Comparison of ENCODE assay signal across 8 cellular contexts in the genomic region with DNA sequence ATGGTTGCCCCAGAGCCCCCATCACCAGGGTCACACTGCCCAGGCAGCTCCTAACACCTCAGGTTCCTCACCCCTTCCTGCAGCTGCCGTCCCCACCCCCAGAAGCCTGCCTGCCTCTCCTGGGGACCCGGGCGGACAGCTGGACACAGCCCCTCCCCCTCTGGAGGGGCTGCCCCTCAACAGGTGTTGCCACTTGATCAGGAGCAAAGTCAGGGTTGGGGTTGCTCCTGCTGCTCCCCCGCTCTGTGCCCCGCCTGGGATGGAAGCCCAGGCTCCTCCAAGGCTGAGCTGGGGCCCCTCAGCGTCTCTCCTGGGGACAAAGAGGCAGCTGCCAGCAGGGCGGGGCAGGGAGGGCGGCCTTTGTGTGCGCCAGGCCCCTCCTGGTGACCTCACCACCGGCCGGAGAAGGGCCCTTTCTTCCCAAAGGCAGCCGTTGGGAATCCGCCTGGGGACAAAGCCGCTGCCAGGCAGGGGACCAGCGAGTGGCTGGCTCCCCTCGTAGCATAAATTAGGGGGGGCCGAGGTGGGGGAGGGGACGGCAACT. TPM values are rescaled to one million over a fixed set of nuclear protein-coding genes. Genes with fewer than 3 reads are reported as not detected.
A peak's percentile ranks its signal among the peaks of the same experiment; 100 is the strongest.
DNase-seq lines count a peak whose midpoint lies in the region; ATAC-seq and TF ChIP-seq lines count a peak whose summit lies in the region.

No MANE protein-coding gene starts in this region.

- DNase-seq in H7, result peak; percentile 98
- DNase-seq in RPMI7951 (ENCODE audit: low read depth), result peak; percentile 57
- DNase-seq in NCI-H1105 (lab: John Stamatoyannopoulos, UW), result no peak
- DNase-seq in stimulated activated naive CD4-positive, alpha-beta T cell (lab: John Stamatoyannopoulos, UW), result no peak
- DNase-seq in mesothelial cell of epicardium (ENCODE audit: low spot score in 2 of 2, unreplicated experiment in 2 of 2), result no peak

- H3K4me1 ChIP-seq in iPS-15b (ENCODE audit: control insufficient read depth, insufficient read depth, low read length) (peaks cover 12% of the 10 kb centered on the region), skeletal muscle satellite cell (ENCODE audit: control insufficient read depth, insufficient read depth, low read length) (peaks cover 61% of the 10 kb centered on the region)

- peak overlapping the region; percentile 43 for H3K4me2 ChIP-seq in skeletal muscle satellite cell (ENCODE audit: low read length)

- H3K27ac Mint-ChIP-seq in mesothelial cell of epicardium, result no peak overlapping the region

- peak overlapping the region; percentile 4; the same call in 1 of the 2 replicates for H3K4me3 ChIP-seq in H7 (ENCODE audit: insufficient read depth, low read depth, low read length)
- H3K4me3 ChIP-seq in iPS-15b (ENCODE audit: low read depth, low read length), result peak overlapping the region; percentile 53
- H3K4me3 ChIP-seq in skeletal muscle satellite cell (ENCODE audit: low read length), result peak overlapping the region; percentile 10

- H3K36me3 ChIP-seq in H7 (replicated peaks; ENCODE audit: control insufficient read depth, insufficient read depth, low read length) (no peaks in the 10 kb centered on the region), iPS-15b (ENCODE audit: control insufficient read depth, insufficient read depth, low read length) (peaks cover 4% of the 10 kb centered on the region), skeletal muscle satellite cell (ENCODE audit: insufficient read depth, low read length) (no peaks in the 10 kb centered on the region)

- ATAC-seq in GM21381 (IDR thresholded peaks at IDR 0.05; ENCODE audit: unreplicated experiment), result no peak

- H3K36me3 Mint-ChIP-seq in mesothelial cell of epicardium, result no peaks in the 10 kb centered on the region

- H3K9me3 ChIP-seq in iPS-15b (ENCODE audit: control insufficient read depth, insufficient read depth, low read length), result no peaks in the 10 kb centered on the region
- H3K9me3 ChIP-seq in skeletal muscle satellite cell (replicated peaks; ENCODE audit: low read length), result no peaks in the 10 kb centered on the region

- no peak for TF ChIP-seq CTCF in mesothelial cell of epicardium (IDR thresholded peaks at IDR 0.05; ENCODE audit: unreplicated experiment)

- peaks cover 11% of the 10 kb centered on the region for H3K4me1 Mint-ChIP-seq in mesothelial cell of epicardium

- no peaks in the 10 kb centered on the region for H3K9me3 Mint-ChIP-seq in mesothelial cell of epicardium

- H3K9ac ChIP-seq in iPS-15b (ENCODE audit: low read depth, low read length), result peak overlapping the region; percentile 81
- peak overlapping the region; percentile 57 for H3K9ac ChIP-seq in skeletal muscle satellite cell (ENCODE audit: low read depth, low read length)

- peaks cover 12% of the 10 kb centered on the region for H3K27me3 Mint-ChIP-seq in mesothelial cell of epicardium (ENCODE audit: low read depth)

- H3K4me3 Mint-ChIP-seq in mesothelial cell of epicardium, result no peak overlapping the region

- H3K27me3 ChIP-seq in H7 (ENCODE audit: control insufficient read depth, insufficient read depth, low read length) (no peaks in the 10 kb centered on the region; the same call in 1 of the 2 replicates), iPS-15b (ENCODE audit: control insufficient read depth, insufficient read depth, low read length) (no peaks in the 10 kb centered on the region), skeletal muscle satellite cell (ENCODE audit: control insufficient read depth, insufficient read depth, low read length) (no peaks in the 10 kb centered on the region)

RNA-seq across cellular contexts. Expression of a gene that starts 13.6 kb away (rescaled TPM):
- 13.4 and 14.1 TPM in 2 replicates for total RNA-seq in H7 (2014; rRNA removed; shearing (Covaris generic))
- 3.8 and 5.3 TPM in 2 replicates for total RNA-seq in RPMI7951 (2014; rRNA removed; shearing (Covaris generic))
- 14.9 and 17.0 TPM in 2 replicates for total RNA-seq in skeletal muscle satellite cell (2012; rRNA removed)
- total RNA-seq in mesothelial cell of epicardium, result 8.7 to 9.5 TPM (median 9.5 TPM) in 3 replicates

RNA-seq across cellular contexts. Expression of a gene that starts 19.8 kb away (rescaled TPM):
- total RNA-seq in H7 (2014; rRNA removed; shearing (Covaris generic)), result 16.6 and 17.7 TPM in 2 replicates
- total RNA-seq in RPMI7951 (2014; rRNA removed; shearing (Covaris generic)), result 16.0 and 17.9 TPM in 2 replicates
- total RNA-seq in skeletal muscle satellite cell (2012; rRNA removed), result 24.0 and 28.1 TPM in 2 replicates
- 21.8 to 23.5 TPM (median 22.2 TPM) in 3 replicates for total RNA-seq in mesothelial cell of epicardium

RNA-seq across cellular contexts. Expression of a gene that starts 20.0 kb away (rescaled TPM):
- total RNA-seq in H7 (2014; rRNA removed; shearing (Covaris generic)), result 282 and 412 TPM in 2 replicates
- 8.8 and 18.3 TPM in 2 replicates for total RNA-seq in RPMI7951 (2014; rRNA removed; shearing (Covaris generic))
- 22.1 and 70.3 TPM in 2 replicates for total RNA-seq in skeletal muscle satellite cell (2012; rRNA removed)
- 50.6 to 56.7 TPM (median 53.3 TPM) in 3 replicates for total RNA-seq in mesothelial cell of epicardium

RNA-seq across cellular contexts. Expression of a gene that starts 20.1 kb away (rescaled TPM):
- total RNA-seq in H7 (2014; rRNA removed; shearing (Covaris generic)), result 15.8 and 17.4 TPM in 2 replicates
- total RNA-seq in RPMI7951 (2014; rRNA removed; shearing (Covaris generic)), result 28.4 and 48.0 TPM in 2 replicates
- total RNA-seq in skeletal muscle satellite cell (2012; rRNA removed), result 17.0 and 17.2 TPM in 2 replicates
- 35.4 to 38.8 TPM (median 36.0 TPM) in 3 replicates for total RNA-seq in mesothelial cell of epicardium

Comparison
In these comparisons a context has a peak if more than half of its experiments do, and no peak if none do; other contexts are left out.
1. DNase-seq: peak in H7 (single experiment) and RPMI7951 (single experiment); none in NCI-H1105 (single experiment), stimulated activated naive CD4-positive, alpha-beta T cell (0 of 6) and mesothelial cell of epicardium (0 of 2).
2. Peak in every context shown above with its lines, with median percentiles within 50 percentile points of each other: H3K4me3 ChIP-seq.